ENCODE assay signal across 8 cellular contexts in genomic region chr12:57896437-57897201, GRCh38. TPM values are rescaled to one million over a fixed set of nuclear protein-coding genes. Genes with fewer than 3 reads are reported as not detected.
A peak's percentile ranks its signal among the peaks of the same experiment; 100 is the strongest.
DNase-seq lines count a peak whose midpoint lies in the region; ATAC-seq and TF ChIP-seq lines count a peak whose summit lies in the region.

No MANE protein-coding gene starts in this region.

- 4% methylated on average over 54 of the region's 54 CpGs for WGBS in thymus

- intact Hi-C loops in CD4-positive, alpha-beta T cell (cut with DNase I, micrococcal nuclease) = loop anchor here (2.0 kb wide), 2 partner anchors 94 to 114 kb away; partner anchors contain the start of gene TSFM (in 1 of the 2)

- DNase-seq in CD4-positive, alpha-beta T cell = peak in 3 of 10 experiments; percentile 17 to 46 (median 24)
- DNase-seq in HuH-7 (ENCODE audit: low spot score) (peak; percentile 75), WTC11 (ENCODE audit: low spot score) (peak; percentile 70), epithelial cell of proximal tubule (ENCODE audit: low read depth) (no peak), mesenteric fat pad (ENCODE audit: low spot score) (peak; percentile 94), GM19240 (ENCODE audit: insufficient read length, low spot score) (no peak)
- DNase-seq in effector CD8-positive, alpha-beta T cell (lab: John Stamatoyannopoulos, UW) = no peak

- H3K9me3 Mint-ChIP-seq in CD4-positive, alpha-beta T cell = no peaks in the 10 kb centered on the region
- H3K9me3 Mint-ChIP-seq in WTC11 = 0 out of 2 replicates have a peak, but pooled peaks cover 4% of the 10 kb centered on the region

- CTCF ChIA-PET in CD4-positive, alpha-beta T cell (lab: Charles Lee) = interaction anchor here (1.0 to 2.9 kb wide), 7 partner anchors 9 to 97 kb away, joined by 3 to 17 read pairs (median 6); partner anchors contain the start of gene CTDSP2
- CTCF ChIA-PET in WTC11 (lab: Charles Lee) = interaction anchor here (0.8 to 5.1 kb wide), 25 partner anchors 8 to 145 kb away, joined by 3 to 77 read pairs (median 6); partner anchors contain the start of genes CDK4, CTDSP2, EEF1AKMT3 and METTL1

- POLR2A ChIA-PET in CD4-positive, alpha-beta T cell (lab: Charles Lee) = interaction anchor here (1.0 to 11.4 kb wide), 13 partner anchors 8 to 140 kb away, joined by 3 to 124 read pairs (median 5); partner anchors contain the start of genes ATP23 and CTDSP2
- POLR2A ChIA-PET in WTC11 (lab: Charles Lee) = interaction anchor here (1.2 to 4.3 kb wide), 5 partner anchors 9 to 64 kb away, joined by 7 to 64 read pairs (median 11); partner anchors contain the start of gene CTDSP2

- ATAC-seq in CD4-positive, alpha-beta T cell (ENCODE audit: poor library complexity) = no peak
- peak; percentile 82 for ATAC-seq in WTC11

- peak overlapping the region; percentile 75 for H3K27ac ChIP-seq in CD4-positive, alpha-beta T cell (ENCODE audit: low read depth, low read length)
- H3K27ac ChIP-seq in thymus (ENCODE audit: low read depth) = peak overlapping the region; percentile 77

- peak overlapping the region; percentile 89 for H3K4me3 Mint-ChIP-seq in CD4-positive, alpha-beta T cell
- H3K4me3 Mint-ChIP-seq in WTC11 = peak overlapping the region; percentile 78

- H3K36me3 ChIP-seq in thymus (ENCODE audit: control insufficient read depth, insufficient read depth) = no peaks in the 10 kb centered on the region

- H3K4me1 ChIP-seq in thymus (ENCODE audit: control insufficient read depth, insufficient read depth, low read length) = peaks cover 57% of the 10 kb centered on the region

- peak overlapping the region; percentile 94 for H3K27ac Mint-ChIP-seq in CD4-positive, alpha-beta T cell
- H3K27ac Mint-ChIP-seq in WTC11 = peak overlapping the region; percentile 69

- no peaks in the 10 kb centered on the region for H3K36me3 Mint-ChIP-seq in CD4-positive, alpha-beta T cell (ENCODE audit: low read depth)
- H3K36me3 Mint-ChIP-seq in WTC11 = no peaks in the 10 kb centered on the region

- H3K4me3 ChIP-seq in epithelial cell of proximal tubule (ENCODE audit: low read depth, low read length) (peak overlapping the region; percentile 69), thymus (ENCODE audit: low read length) (peak overlapping the region; percentile 49)

- peaks cover 56% of the 10 kb centered on the region for H3K4me1 Mint-ChIP-seq in CD4-positive, alpha-beta T cell (ENCODE audit: low read depth)
- peaks cover 46% of the 10 kb centered on the region for H3K4me1 Mint-ChIP-seq in WTC11

- H3K27me3 Mint-ChIP-seq in CD4-positive, alpha-beta T cell = no peaks in the 10 kb centered on the region
- peaks cover 32% of the 10 kb centered on the region for H3K27me3 Mint-ChIP-seq in WTC11 (ENCODE audit: low read depth)

- no peaks in the 10 kb centered on the region for H3K9me3 ChIP-seq in CD4-positive, alpha-beta T cell (ENCODE audit: control insufficient read depth, low read length)
- no peaks in the 10 kb centered on the region for H3K9me3 ChIP-seq in thymus (ENCODE audit: control insufficient read depth)

- H3K27me3 ChIP-seq in CD4-positive, alpha-beta T cell (ENCODE audit: control insufficient read depth, insufficient read depth, low read length) = no peaks in the 10 kb centered on the region
- H3K27me3 ChIP-seq in thymus (ENCODE audit: control insufficient read depth, insufficient read depth) = peaks cover 3% of the 10 kb centered on the region

- TF ChIP-seq CTCF in CD4-positive, alpha-beta T cell (IDR thresholded peaks at IDR 0.05) = no peak
- TF ChIP-seq CTCF in WTC11 (IDR thresholded peaks at IDR 0.05) = no peak
- peak; percentile 36 for TF ChIP-seq CTCF in epithelial cell of proximal tubule (conservative IDR thresholded peaks at IDR 0.05; ENCODE audit: low read depth, low read length)

TF ChIP-seq in WTC11, 78 proteins besides CTCF, POLR2A, EP300 and RAD21:
- TF ChIP-seq HMGXB4 (CRISPR knock-in tag; IDR thresholded peaks at IDR 0.05) = peak; percentile 80; the same call in 1 of the 2 replicates
- TF ChIP-seq USF1 (CRISPR knock-in tag; IDR thresholded peaks at IDR 0.05) = peak; percentile 48; the same call in 1 of the 2 replicates
- peak; percentile 33; the same call in 1 of the 2 replicates for TF ChIP-seq TEAD1 (CRISPR knock-in tag; IDR thresholded peaks at IDR 0.05)
- peak; percentile 9; the same call in 1 of the 2 replicates for TF ChIP-seq ZNF423 (CRISPR knock-in tag; IDR thresholded peaks at IDR 0.05)
- TF ChIP-seq ATF6 (CRISPR knock-in tag; IDR thresholded peaks at IDR 0.05) = no peak
- no peak for TF ChIP-seq NFE2L1 (CRISPR knock-in tag; IDR thresholded peaks at IDR 0.05)
- 0 out of 2 replicates have a peak, but pooled peaks have one; percentile 24 for TF ChIP-seq MAX (CRISPR knock-in tag; IDR thresholded peaks at IDR 0.05)
- TF ChIP-seq USF2 (CRISPR knock-in tag; IDR thresholded peaks at IDR 0.05) = peak; percentile 60

RNA-seq across cellular contexts. Expression of gene ATP23, which starts 44.7 kb away (rescaled TPM):
- 1 to 10 TPM; 5.3 to 5.6 TPM for total RNA-seq in CD4-positive, alpha-beta T cell
- 5.6 to 7.0 TPM (median 6.1 TPM) in 3 replicates for total RNA-seq in WTC11 (2021)
- 8.4 and 19.2 TPM in 2 replicates for total RNA-seq in epithelial cell of proximal tubule
- 9.5 TPM for total RNA-seq in mesenteric fat pad
- 15.6 TPM for polyA plus RNA-seq in thymus

RNA-seq across cellular contexts. Expression of gene CTDSP2, which starts 50.1 kb away (rescaled TPM):
- total RNA-seq in CD4-positive, alpha-beta T cell = 10 to 100 TPM; 86.2 to 86.4 TPM
- total RNA-seq in WTC11 (2021) (97.0 to 122 TPM (median 101 TPM) in 3 replicates), epithelial cell of proximal tubule (44.7 and 53.1 TPM in 2 replicates), mesenteric fat pad (156 TPM)
- polyA plus RNA-seq in thymus = 50.4 TPM

Comparison
In these comparisons a context has a peak if more than half of its experiments do, and no peak if none do; other contexts are left out.
1. DNase-seq: peak in HuH-7 (single experiment), WTC11 (single experiment) and mesenteric fat pad (single experiment); none in epithelial cell of proximal tubule (single experiment), GM19240 (single experiment) and effector CD8-positive, alpha-beta T cell (single experiment).